10 cellular contexts compared by ENCODE assay signal in the genomic region with DNA sequence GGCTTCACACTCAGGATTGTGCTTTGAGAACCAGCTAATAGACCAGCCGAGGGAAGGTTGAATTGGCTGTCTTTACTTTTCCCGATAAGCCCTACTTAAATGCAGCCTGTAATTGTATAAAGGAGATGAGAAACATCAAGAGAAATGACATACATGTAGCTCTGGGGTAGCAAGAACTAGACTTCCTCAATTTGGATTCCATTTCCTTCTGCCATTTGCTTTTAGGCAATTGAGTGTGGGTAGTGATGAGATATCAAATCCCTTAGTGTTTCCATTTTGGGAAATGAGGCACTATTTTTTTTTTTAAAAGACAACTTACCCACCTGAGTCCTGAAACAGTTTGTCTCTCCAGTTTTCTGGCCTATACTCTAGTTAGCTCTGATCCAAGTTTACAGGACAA. TPM values are rescaled to one million over a fixed set of nuclear protein-coding genes. Genes with fewer than 3 reads are reported as not detected.
DNase-seq lines count a peak whose midpoint lies in the region; ATAC-seq and TF ChIP-seq lines count a peak whose summit lies in the region.
"Had no signal": no experiment of that assay in that cellular context is flagged by ENCODE, and none has a peak within 500 bp of the region (broad histone marks: within the 10 kb centered on the region; RNA-seq: fewer than 3 reads in every experiment).

No MANE protein-coding gene starts in this region.

- no peak for DNase-seq in stimulated activated naive CD8-positive, alpha-beta T cell treated with anti-CD3 and anti-CD28 coated beads, Interleukin-15, amount 100 ng/mL, for 72 hours
- DNase-seq in fibroblast of pulmonary artery (ENCODE audit: low read depth) (no peak), aorta (no peak), AG20443 (ENCODE audit: low spot score) (no peak)
- DNase-seq: activated CD8-positive, alpha-beta memory T cell treated with anti-CD3 and anti-CD28 coated beads for 24 hours; CD8-positive, alpha-beta T cell; RPMI8226 had no signal

- H3K27me3 Mint-ChIP-seq in stimulated activated naive CD8-positive, alpha-beta T cell treated with anti-CD3 and anti-CD28 coated beads, Interleukin-15, Interleukin-2, amounts not matched to agents 100 ng/mL and 50 ng/mL, for 24 hours: no peaks in the 10 kb centered on the region
- H3K27me3 Mint-ChIP-seq in stimulated activated naive CD8-positive, alpha-beta T cell treated with anti-CD3 and anti-CD28 coated beads, Interleukin-15, amount 100 ng/mL, for 72 hours: no peaks in the 10 kb centered on the region

- 47% methylated on average over 2 of the region's 2 CpGs for WGBS in aorta, 2 donors

- H3K36me3 ChIP-seq in aorta (ENCODE audit: control insufficient read depth in 1 of 2, insufficient read depth in 2 of 2, low read length in 1 of 2): no peaks in the 10 kb centered on the region

- H3K4me1 Mint-ChIP-seq in stimulated activated naive CD8-positive, alpha-beta T cell treated with anti-CD3 and anti-CD28 coated beads, Interleukin-15, Interleukin-2, amounts not matched to agents 100 ng/mL and 50 ng/mL, for 24 hours (ENCODE audit: low read depth): peaks cover 26% of the 10 kb centered on the region
- H3K4me1 Mint-ChIP-seq in stimulated activated naive CD8-positive, alpha-beta T cell treated with anti-CD3 and anti-CD28 coated beads, Interleukin-15, amount 100 ng/mL, for 72 hours: peaks cover 43% of the 10 kb centered on the region

- no peaks in the 10 kb centered on the region for H3K9me3 Mint-ChIP-seq in stimulated activated naive CD8-positive, alpha-beta T cell treated with anti-CD3 and anti-CD28 coated beads, Interleukin-15, Interleukin-2, amounts not matched to agents 100 ng/mL and 50 ng/mL, for 24 hours
- H3K9me3 Mint-ChIP-seq in stimulated activated naive CD8-positive, alpha-beta T cell treated with anti-CD3 and anti-CD28 coated beads, Interleukin-15, amount 100 ng/mL, for 72 hours: no peaks in the 10 kb centered on the region
- H3K9me3 Mint-ChIP-seq: CD8-positive, alpha-beta T cell had no signal

- intact Hi-C loops in aorta (cut with DNase I): no loop called here

- no peak overlapping the region for H3K27ac ChIP-seq in aorta (ENCODE audit: low read depth in 1 of 2, low read length in 2 of 2)

- ATAC-seq in stimulated activated naive CD8-positive, alpha-beta T cell treated with anti-CD3 and anti-CD28 coated beads, Interleukin-15, amount 100 ng/mL, for 72 hours: no peak
- ATAC-seq in aorta (ENCODE audit: low FRiP score) (no peak), HG02938 (IDR thresholded peaks at IDR 0.05; ENCODE audit: unreplicated experiment) (no peak)
- ATAC-seq: CD8-positive, alpha-beta T cell had no signal

- H3K9me3 ChIP-seq in aorta (ENCODE audit: control insufficient read depth, low read length): no peaks in the 10 kb centered on the region

- H3K4me3 ChIP-seq in fibroblast of pulmonary artery (replicated peaks; ENCODE audit: low read depth, low read length) (peak overlapping the region; percentile 67), aorta (ENCODE audit: low read length in 2 of 2) (peak overlapping the region; percentile 96 to 97)

- H3K4me3 Mint-ChIP-seq in stimulated activated naive CD8-positive, alpha-beta T cell treated with anti-CD3 and anti-CD28 coated beads, Interleukin-15, Interleukin-2, amounts not matched to agents 100 ng/mL and 50 ng/mL, for 24 hours: peak overlapping the region; percentile 77
- H3K4me3 Mint-ChIP-seq in stimulated activated naive CD8-positive, alpha-beta T cell treated with anti-CD3 and anti-CD28 coated beads, Interleukin-15, amount 100 ng/mL, for 72 hours: no peak overlapping the region

- no peaks in the 10 kb centered on the region for H3K27me3 ChIP-seq in aorta (ENCODE audit: control insufficient read depth in 1 of 2, insufficient read depth in 2 of 2, low read length in 1 of 2)

- H3K4me1 ChIP-seq in aorta (ENCODE audit: control insufficient read depth in 1 of 2, insufficient read depth in 2 of 2, low read length in 2 of 2): peaks cover 5% of the 10 kb centered on the region in 2 donors

- no peak for TF ChIP-seq CTCF in fibroblast of pulmonary artery (IDR thresholded peaks at IDR 0.05; ENCODE audit: low read length, missing control alignments)

- H3K36me3 Mint-ChIP-seq in stimulated activated naive CD8-positive, alpha-beta T cell treated with anti-CD3 and anti-CD28 coated beads, Interleukin-15, Interleukin-2, amounts not matched to agents 100 ng/mL and 50 ng/mL, for 24 hours (ENCODE audit: low read depth): peaks cover 13% of the 10 kb centered on the region
- H3K36me3 Mint-ChIP-seq: CD8-positive, alpha-beta T cell had no signal

- H3K27ac Mint-ChIP-seq in stimulated activated naive CD8-positive, alpha-beta T cell treated with anti-CD3 and anti-CD28 coated beads, Interleukin-15, Interleukin-2, amounts not matched to agents 100 ng/mL and 50 ng/mL, for 24 hours: no peak overlapping the region
- H3K27ac Mint-ChIP-seq in stimulated activated naive CD8-positive, alpha-beta T cell treated with anti-CD3 and anti-CD28 coated beads, Interleukin-15, amount 100 ng/mL, for 72 hours: no peak overlapping the region
- H3K27ac Mint-ChIP-seq: CD8-positive, alpha-beta T cell had no signal

RNA-seq across cellular contexts. Expression of a gene that starts 2.2 kb away (rescaled TPM):
- 10 to 100 TPM; 59.4 to 70.0 TPM for total RNA-seq in aorta
- 10 to 100 TPM; 26.0 to 53.6 TPM for polyA plus RNA-seq in aorta

RNA-seq across cellular contexts. Expression of a gene that starts 15.0 kb away (rescaled TPM):
- total RNA-seq in aorta: 10 to 100 TPM; 59.6 to 66.6 TPM
- 10 to 100 TPM; 16.2 to 44.2 TPM for polyA plus RNA-seq in aorta

RNA-seq across cellular contexts. Expression of a gene that starts 18.0 kb away (rescaled TPM):
- total RNA-seq in aorta: 10 to 100 TPM; 23.6 to 55.8 TPM
- 1 to 10 TPM; 5.8 to 7.2 TPM for polyA plus RNA-seq in aorta

RNA-seq across cellular contexts. Expression of a gene that starts 25.1 kb away (rescaled TPM):
- total RNA-seq in aorta: not detected
- polyA plus RNA-seq in aorta: 1,000 to 10,000 TPM in 1 of 2 donors, 10 to 100 TPM in 1; 45.9 to 1,323 TPM
- total RNA-seq: CD8-positive, alpha-beta T cell; mononuclear cell had no signal

RNA-seq across cellular contexts. Expression of a gene that starts 32.3 kb away (rescaled TPM):
- total RNA-seq in aorta: under 1 TPM; 0.49 to 0.60 TPM
- under 1 TPM; 0.08 to 0.13 TPM for polyA plus RNA-seq in aorta
